In the genomic region with DNA sequence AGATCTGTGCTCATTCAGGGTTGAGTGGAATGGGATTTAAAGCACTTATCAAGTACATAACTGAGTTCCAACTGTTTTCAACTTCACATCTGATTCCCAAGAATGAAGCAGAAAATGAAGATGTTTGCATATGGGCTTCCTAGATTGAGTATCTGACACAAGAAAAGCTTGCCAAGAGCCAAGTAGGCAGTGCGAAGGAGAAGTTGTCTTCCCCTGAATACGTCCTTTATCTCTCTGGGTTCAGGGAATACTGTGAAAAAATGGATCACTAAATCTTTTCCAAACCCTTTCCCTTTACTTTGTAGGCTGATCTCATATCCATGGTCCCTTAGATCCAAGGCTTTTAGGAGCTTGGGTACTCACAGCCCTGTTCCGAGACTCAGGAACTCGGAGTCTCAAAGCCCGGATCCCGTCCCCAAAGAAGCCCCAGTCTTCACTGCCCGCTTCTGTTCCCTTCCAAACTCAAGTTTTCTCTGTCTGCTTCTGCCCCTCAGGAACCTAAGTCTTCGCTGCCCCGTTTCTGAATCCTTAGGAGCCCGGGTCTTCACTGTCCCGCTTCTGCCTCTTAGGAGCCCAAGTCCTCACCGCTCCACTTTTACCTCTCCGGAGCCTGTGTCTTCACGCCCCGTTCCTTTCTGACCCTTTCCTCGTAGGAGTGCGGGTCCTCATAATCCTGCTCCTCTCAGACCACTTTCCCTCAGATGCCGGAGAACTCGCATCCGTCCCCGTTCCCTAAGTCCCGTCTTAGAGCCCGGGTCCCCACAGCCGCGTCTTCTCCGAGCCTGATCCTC, we compare ENCODE assay signal across 9 cellular contexts. TPM values are rescaled to one million over a fixed set of nuclear protein-coding genes. Genes with fewer than 3 reads are reported as not detected.
DNase-seq lines count a peak whose midpoint lies in the region; ATAC-seq and TF ChIP-seq lines count a peak whose summit lies in the region.
"Had no signal": no experiment of that assay in that cellular context is flagged by ENCODE, and none has a peak within 500 bp of the region (broad histone marks: within the 10 kb centered on the region; RNA-seq: fewer than 3 reads in every experiment).

No MANE protein-coding gene starts in this region.

- H3K23ac ChIP-seq in trophoblast cell (ENCODE audit: low read length): no peak overlapping the region

- H3K4me1 ChIP-seq in foreskin keratinocyte (no peaks in the 10 kb centered on the region), trophoblast cell (ENCODE audit: control insufficient read depth in 1 of 2, insufficient read depth in 2 of 2, low read length in 2 of 2) (peaks cover 5 to 8% of the 10 kb centered on the region in 2 experiments)

- H2AK5ac ChIP-seq in trophoblast cell (ENCODE audit: low read length): peak overlapping the region; percentile 71

- H3K36me3 ChIP-seq in WERI-Rb-1: no peaks in the 10 kb centered on the region
- H3K36me3 ChIP-seq in trophoblast cell (ENCODE audit: control insufficient read depth in 1 of 2, insufficient read depth in 2 of 2, low read length in 2 of 2): no peaks in the 10 kb centered on the region

- WGBS in trophoblast cell (ENCODE audit: extremely low coverage, insufficient coverage, insufficient read length): no CpG with 5 or more reads among the region's 26 CpGs

- peak overlapping the region; percentile 88 for H2BK5ac ChIP-seq in trophoblast cell (ENCODE audit: low read depth, low read length, poor library complexity)

- peak overlapping the region; percentile 86 for H2BK120ac ChIP-seq in trophoblast cell (ENCODE audit: insufficient read depth, low read length, poor library complexity)

- peak overlapping the region; percentile 97 for H3K14ac ChIP-seq in trophoblast cell (ENCODE audit: low read length)

- H3K79me2 ChIP-seq in trophoblast cell (ENCODE audit: control insufficient read depth, insufficient read depth, low read length, poor library complexity): peaks cover 10% of the 10 kb centered on the region

- peak overlapping the region; percentile 35 for H2BK12ac ChIP-seq in trophoblast cell (ENCODE audit: low read length)

- peak overlapping the region; percentile 74 for H3K4me3 ChIP-seq in WERI-Rb-1 (ENCODE audit: low read depth, low read length)
- H3K4me3 ChIP-seq in trophoblast cell (ENCODE audit: low read depth, low read length): peak overlapping the region; percentile 83

- peak overlapping the region; percentile 79 for H4K91ac ChIP-seq in trophoblast cell (ENCODE audit: low read depth, low read length)

- H3K27me3 ChIP-seq in WERI-Rb-1 (ENCODE audit: insufficient read depth, low read depth, severe bottlenecking) (no peaks in the 10 kb centered on the region), foreskin keratinocyte (no peaks in the 10 kb centered on the region), trophoblast cell (ENCODE audit: insufficient read depth, low read length) (no peaks in the 10 kb centered on the region)

- peak overlapping the region; percentile 73 for H3K4me2 ChIP-seq in trophoblast cell (ENCODE audit: low read length)

- H3K79me1 ChIP-seq in trophoblast cell (ENCODE audit: low read length): peaks cover 11% of the 10 kb centered on the region

- peak; percentile 2 to 15 for ATAC-seq in activated CD4-positive, CD25-positive, alpha-beta regulatory T cell treated with anti-CD3 and anti-CD28 coated beads, Interleukin-2, amount 50 U/mL, for 24 hours
- ATAC-seq in HG03095 (IDR thresholded peaks at IDR 0.05; ENCODE audit: unreplicated experiment): peak; percentile 5
- ATAC-seq in foreskin keratinocyte: peak; percentile 45

- peak overlapping the region; percentile 86 for H3K9ac ChIP-seq in trophoblast cell (ENCODE audit: low read length)

- peak overlapping the region; percentile 93 for H2AFZ ChIP-seq in trophoblast cell (ENCODE audit: insufficient read depth, low read length, poor library complexity)

- no peak for TF ChIP-seq CTCF in WERI-Rb-1 (IDR thresholded peaks at IDR 0.05; ENCODE audit: low read depth, low read length)
- TF ChIP-seq CTCF in foreskin keratinocyte (conservative IDR thresholded peaks at IDR 0.05): no peak

- peak overlapping the region; percentile 97 for H3K18ac ChIP-seq in trophoblast cell (ENCODE audit: low read length)

- H4K12ac ChIP-seq in trophoblast cell (ENCODE audit: low read depth, low read length): peak overlapping the region; percentile 95

- H3K27ac ChIP-seq in WERI-Rb-1: peak overlapping the region; percentile 93
- H3K27ac ChIP-seq in foreskin keratinocyte: peak overlapping the region; percentile 61
- H3K27ac ChIP-seq in trophoblast cell (ENCODE audit: low read depth, low read length): peak overlapping the region; percentile 88

- DNase-seq in activated CD4-positive, CD25-positive, alpha-beta regulatory T cell (lab: John Stamatoyannopoulos, UW): no peak
- DNase-seq in WERI-Rb-1 (no peak), foreskin keratinocyte (no peak), trophoblast cell (peak; percentile 4 to 34), NCI-H82 treated with DMSO at 0.1 percent for 48 hours (lab: John Stamatoyannopoulos, UW; ENCODE audit: unreplicated experiment) (no peak), NCI-H526 treated with DMSO at 0.1 percent for 48 hours (lab: John Stamatoyannopoulos, UW) (no peak)

- H3K4ac ChIP-seq in trophoblast cell (ENCODE audit: low read depth, low read length): peak overlapping the region; percentile 85

- H3K9me3 ChIP-seq in WERI-Rb-1 (ENCODE audit: severe bottlenecking) (no peaks in the 10 kb centered on the region), trophoblast cell (ENCODE audit: insufficient read depth, low read depth, low read length) (no peaks in the 10 kb centered on the region)

- peak overlapping the region; percentile 98 for H4K8ac ChIP-seq in trophoblast cell (ENCODE audit: low read depth, low read length)

RNA-seq across cellular contexts. Expression of a gene that starts 0.6 kb away (rescaled TPM):
- total RNA-seq in foreskin keratinocyte: 27.5 and 27.6 TPM in 2 replicates
- polyA plus RNA-seq in foreskin keratinocyte: 26.5 and 30.4 TPM in 2 replicates
- polyA plus RNA-seq in trophoblast cell (2013): 51.0 and 52.7 TPM in 2 replicates

RNA-seq across cellular contexts. Expression of a gene that starts 6.1 kb away (rescaled TPM):
- total RNA-seq in foreskin keratinocyte: not detected in 2 replicates
- polyA plus RNA-seq in foreskin keratinocyte: not detected in 2 replicates
- polyA plus RNA-seq in trophoblast cell (2013): not detected in 2 replicates
- total RNA-seq: glomerular endothelial cell had no signal

RNA-seq across cellular contexts. Expression of a gene that starts 26.3 kb away (rescaled TPM):
- 12.7 and 13.4 TPM in 2 replicates for total RNA-seq in foreskin keratinocyte
- 5.4 and 6.1 TPM in 2 replicates for polyA plus RNA-seq in foreskin keratinocyte
- polyA plus RNA-seq in trophoblast cell (2013): 25.9 and 26.2 TPM in 2 replicates

RNA-seq across cellular contexts. Expression of a gene that starts 50.2 kb away (rescaled TPM):
- total RNA-seq in foreskin keratinocyte: 0.95 and 1.5 TPM in 2 replicates
- 0.74 and 1.2 TPM in 2 replicates for polyA plus RNA-seq in foreskin keratinocyte
- polyA plus RNA-seq in trophoblast cell (2013): 3.4 and 3.8 TPM in 2 replicates

Comparison
In these comparisons a context has a peak if more than half of its experiments do, and no peak if none do; other contexts are left out.
1. DNase-seq: peak in trophoblast cell (2 of 2); none in activated CD4-positive, CD25-positive, alpha-beta regulatory T cell (0 of 4), WERI-Rb-1 (single experiment), foreskin keratinocyte (0 of 2), NCI-H82 treated with DMSO at 0.1 percent for 48 hours (single experiment) and NCI-H526 treated with DMSO at 0.1 percent for 48 hours (single experiment).
2. Peak in every context shown above with its lines, with median percentiles within 50 percentile points of each other: ATAC-seq and H3K27ac ChIP-seq.